1 cellular context compared by ENCODE assay signal in the genomic region with DNA sequence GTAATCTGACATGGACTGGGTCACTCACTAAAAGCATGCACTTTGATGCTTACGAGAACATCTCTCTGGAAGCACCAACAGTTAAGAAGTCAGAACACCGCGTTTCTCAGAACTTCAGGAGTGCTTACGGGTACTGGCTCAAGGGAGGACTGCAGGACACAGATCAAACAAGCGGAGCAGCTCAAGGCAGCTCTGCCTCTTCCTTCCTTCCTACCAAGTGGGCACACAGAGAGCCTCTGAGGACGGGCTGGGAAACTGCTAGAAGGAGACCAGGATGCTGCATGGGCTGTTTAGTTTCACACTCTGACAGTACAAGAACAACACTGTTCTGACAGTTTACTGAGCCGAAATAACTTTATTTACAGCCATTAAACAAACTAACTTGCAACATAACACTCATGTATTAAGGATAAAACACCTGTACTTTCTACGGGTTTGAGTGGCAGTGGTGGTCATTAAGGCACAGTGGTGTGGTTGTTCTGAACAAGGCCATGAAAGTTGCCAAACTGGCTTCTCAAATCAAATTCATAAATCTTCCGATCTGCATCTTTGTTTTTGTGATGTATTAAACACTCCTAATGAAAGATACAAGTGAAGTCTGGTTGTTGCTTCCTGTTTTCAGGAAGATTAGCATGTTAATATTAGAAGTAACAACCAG.
TF ChIP-seq lines count a peak whose summit lies in the region.

No MANE protein-coding gene starts in this region.

TF ChIP-seq in SK-N-SH, 30 proteins besides CTCF, POLR2A, EP300 and RAD21:
- TF ChIP-seq RXRA (IDR thresholded peaks at IDR 0.05; ENCODE audit: borderline replicate concordance, low read depth) (no peak), EZH2phosphoT487 (IDR thresholded peaks at IDR 0.05; ENCODE audit: borderline replicate concordance, low read depth) (no peak), SMC3 (IDR thresholded peaks at IDR 0.05; ENCODE audit: low read depth, low read length) (no peak), FOSL2 (IDR thresholded peaks at IDR 0.05; ENCODE audit: borderline replicate concordance, low read depth) (no peak), SIN3A (IDR thresholded peaks at IDR 0.05; ENCODE audit: borderline replicate concordance, low read depth, low read length) (no peak), FOXJ3 (CRISPR knock-in tag; IDR thresholded peaks at IDR 0.05) (no peak), PBX3 (IDR thresholded peaks at IDR 0.05) (no peak), RCOR1 (IDR thresholded peaks at IDR 0.05; ENCODE audit: low read length) (no peak), CHD2 (IDR thresholded peaks at IDR 0.05; ENCODE audit: low read length, partially characterized antibody) (no peak), TEAD4 (IDR thresholded peaks at IDR 0.05; ENCODE audit: borderline replicate concordance, insufficient read depth) (no peak), USF2 (IDR thresholded peaks at IDR 0.05; ENCODE audit: borderline replicate concordance, low read depth, low read length) (no peak), GABPA (IDR thresholded peaks at IDR 0.05; ENCODE audit: low read depth) (no peak), MEF2A (IDR thresholded peaks at IDR 0.05; ENCODE audit: borderline replicate concordance, low read depth) (no peak), FOXM1 (IDR thresholded peaks at IDR 0.05; ENCODE audit: low read depth) (no peak)
- TF ChIP-seq, protein P1, sequence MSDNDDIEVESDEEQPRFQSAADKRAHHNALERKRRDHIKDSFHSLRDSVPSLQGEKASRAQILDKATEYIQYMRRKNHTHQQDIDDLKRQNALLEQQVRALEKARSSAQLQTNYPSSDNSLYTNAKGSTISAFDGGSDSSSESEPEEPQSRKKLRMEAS (IDR thresholded peaks at IDR 0.05; ENCODE audit: low read depth), result no peak
- TF ChIP-seq, protein P2, sequence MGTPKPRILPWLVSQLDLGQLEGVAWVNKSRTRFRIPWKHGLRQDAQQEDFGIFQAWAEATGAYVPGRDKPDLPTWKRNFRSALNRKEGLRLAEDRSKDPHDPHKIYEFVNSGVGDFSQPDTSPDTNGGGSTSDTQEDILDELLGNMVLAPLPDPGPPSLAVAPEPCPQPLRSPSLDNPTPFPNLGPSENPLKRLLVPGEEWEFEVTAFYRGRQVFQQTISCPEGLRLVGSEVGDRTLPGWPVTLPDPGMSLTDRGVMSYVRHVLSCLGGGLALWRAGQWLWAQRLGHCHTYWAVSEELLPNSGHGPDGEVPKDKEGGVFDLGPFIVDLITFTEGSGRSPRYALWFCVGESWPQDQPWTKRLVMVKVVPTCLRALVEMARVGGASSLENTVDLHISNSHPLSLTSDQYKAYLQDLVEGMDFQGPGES (IDR thresholded peaks at IDR 0.05; ENCODE audit: low read depth, low read length), result no peak
